ENCODE assay signal across 1 cellular context in the genomic region with DNA sequence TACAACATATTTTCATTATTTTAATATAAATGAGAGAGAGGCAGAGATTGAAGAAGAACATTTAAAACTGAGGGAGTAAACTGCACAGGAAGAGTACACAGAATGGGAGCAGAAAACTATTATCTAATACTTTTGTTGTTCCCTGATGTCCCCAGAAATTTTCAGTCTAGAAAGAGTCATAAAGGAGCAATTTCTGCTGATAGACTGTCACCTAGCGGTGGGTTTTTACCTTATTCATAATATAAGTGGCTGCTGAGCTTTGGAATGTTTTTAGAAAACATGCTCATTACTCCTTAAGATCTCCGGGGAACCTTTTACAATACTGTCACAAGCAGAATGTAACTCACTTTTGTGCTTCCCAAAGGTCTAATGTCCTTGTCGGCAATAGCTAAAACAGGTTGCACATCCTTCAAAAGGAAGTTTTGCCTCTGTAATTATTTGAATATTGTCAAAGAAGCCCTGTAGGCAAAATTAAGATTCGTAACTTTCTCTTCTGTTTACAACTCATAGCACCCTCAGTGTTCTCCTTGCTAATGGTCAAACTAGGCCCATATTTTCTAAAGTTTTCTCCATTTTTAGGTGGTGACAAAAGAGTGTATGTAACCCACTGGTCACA.
TF ChIP-seq lines count a peak whose summit lies in the region.

No MANE protein-coding gene starts in this region.

TF ChIP-seq in GM23338, 12 proteins besides CTCF, POLR2A, EP300 and RAD21 (continued from another document):
- TF ChIP-seq, protein P1, sequence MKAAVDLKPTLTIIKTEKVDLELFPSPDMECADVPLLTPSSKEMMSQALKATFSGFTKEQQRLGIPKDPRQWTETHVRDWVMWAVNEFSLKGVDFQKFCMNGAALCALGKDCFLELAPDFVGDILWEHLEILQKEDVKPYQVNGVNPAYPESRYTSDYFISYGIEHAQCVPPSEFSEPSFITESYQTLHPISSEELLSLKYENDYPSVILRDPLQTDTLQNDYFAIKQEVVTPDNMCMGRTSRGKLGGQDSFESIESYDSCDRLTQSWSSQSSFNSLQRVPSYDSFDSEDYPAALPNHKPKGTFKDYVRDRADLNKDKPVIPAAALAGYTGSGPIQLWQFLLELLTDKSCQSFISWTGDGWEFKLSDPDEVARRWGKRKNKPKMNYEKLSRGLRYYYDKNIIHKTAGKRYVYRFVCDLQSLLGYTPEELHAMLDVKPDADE (IDR thresholded peaks at IDR 0.05) = no peak
- TF ChIP-seq ZNF331 (CRISPR knock-in tag; IDR thresholded peaks at IDR 0.05; ENCODE audit: low read depth) = no peak
- no peak for TF ChIP-seq STAT1 (IDR thresholded peaks at IDR 0.05; ENCODE audit: unreplicated experiment)
